8 cellular contexts compared by ENCODE assay signal in the genomic region with DNA sequence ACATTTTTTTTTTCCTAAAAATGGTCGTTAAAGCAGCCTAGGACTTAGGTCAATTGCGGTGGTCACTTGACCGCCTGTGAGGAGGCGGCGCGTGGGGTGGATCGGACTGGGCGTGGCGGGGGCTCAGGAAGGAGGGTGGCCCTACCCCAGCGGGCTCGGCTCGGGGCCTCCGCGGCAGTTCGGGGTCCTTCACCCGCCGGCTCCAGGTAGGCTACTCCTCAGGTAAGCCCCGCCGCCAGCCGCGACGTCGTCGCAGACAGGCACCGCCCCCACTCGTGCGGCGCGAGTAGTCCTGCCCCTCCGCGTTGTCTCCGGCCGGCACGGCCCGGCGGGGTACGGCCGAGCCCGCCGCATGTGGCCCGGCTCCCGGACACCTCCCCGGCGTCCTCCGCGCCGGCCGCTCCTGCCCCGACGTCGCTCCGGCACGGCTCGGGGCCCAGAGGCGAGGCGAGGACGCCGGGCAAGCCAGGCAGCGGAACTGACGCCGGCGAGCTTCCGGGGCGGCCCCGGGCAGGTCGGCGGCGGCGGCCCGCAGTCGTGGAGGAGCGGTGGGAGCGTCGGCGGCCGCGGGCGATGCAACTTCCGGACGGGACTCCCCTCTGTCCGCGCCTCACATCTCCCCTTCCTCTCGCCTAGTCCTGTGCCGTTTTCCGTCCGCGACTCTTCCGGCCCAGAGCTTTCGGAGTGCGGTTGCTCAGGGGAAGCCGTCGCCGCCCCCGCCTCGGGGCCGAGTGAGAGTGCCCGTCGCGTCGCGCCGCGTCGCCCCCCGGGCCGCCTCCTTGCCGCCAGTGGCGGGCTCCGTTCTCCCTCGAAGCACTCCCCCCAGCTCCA. TPM values are rescaled to one million over a fixed set of nuclear protein-coding genes. Genes with fewer than 3 reads are reported as not detected.
DNase-seq lines count a peak whose midpoint lies in the region; ATAC-seq, FAIRE-seq and TF ChIP-seq lines count a peak whose summit lies in the region.

A gene (plus strand): TSS at position 513 of the 831 bp plus-strand sequence. CDS start 322 bp downstream, outside the sequence.

- POLR2A ChIA-PET in activated CD4-positive, alpha-beta T cell treated with anti-CD3 and anti-CD28 coated beads for 36 hours (lab: Charles Lee) = interaction anchor here (0.6 to 1.2 kb wide), 5 partner anchors 48 to 456 kb away, joined by 3 to 6 read pairs (median 4); a partner anchor contains a TSS

- peak; percentile 74 to 76 for DNase-seq in AML-193 (lab: John Stamatoyannopoulos, UW)
- peak; percentile 83 for DNase-seq in GM19239 (ENCODE audit: insufficient read length, low spot score)
- peak; percentile 99 for DNase-seq in NCI-H510A (lab: John Stamatoyannopoulos, UW)
- DNase-seq in activated CD4-positive, alpha-beta T cell treated with anti-CD3 and anti-CD28 coated beads for 36 hours = peak; percentile 95
- DNase-seq in chondrocyte (ENCODE audit: low spot score) = peak; percentile 94
- DNase-seq in kidney glomerular epithelial cell (lab: John Stamatoyannopoulos, UW) = peak; percentile 53
- DNase-seq in stimulated activated CD4-positive, alpha-beta T cell treated with anti-CD3 and anti-CD28 coated beads, Interleukin-15, amount 100 ng/mL, for 48 hours (ENCODE audit: low read depth in 2 of 2) = peak; percentile 86 to 87

- H3K9me3 Mint-ChIP-seq in activated CD4-positive, alpha-beta T cell treated with anti-CD3 and anti-CD28 coated beads for 36 hours (ENCODE audit: low read depth) = no peaks in the 10 kb centered on the region
- no peaks in the 10 kb centered on the region for H3K9me3 Mint-ChIP-seq in chondrocyte (ENCODE audit: low read depth)

- FAIRE-seq in GM19239 (lab: Jason Lieb, UNC) = peak; percentile 93

- peak within 1 kb of the TSS; percentile 94 for H3K27ac Mint-ChIP-seq in activated CD4-positive, alpha-beta T cell treated with anti-CD3 and anti-CD28 coated beads for 36 hours
- peak within 1 kb of the TSS; percentile 95 for H3K27ac Mint-ChIP-seq in chondrocyte (ENCODE audit: unreplicated experiment)

- no peak for TF ChIP-seq CTCF in chondrocyte (IDR thresholded peaks at IDR 0.05)

- intact Hi-C loops in activated CD4-positive, alpha-beta T cell treated with anti-CD3 and anti-CD28 coated beads for 36 hours (cut with DNase I, micrococcal nuclease) = loop anchor here (1.0 to 10.0 kb wide), 16 partner anchors 11 to 1544 kb away; a partner anchor contains a TSS

- CTCF ChIA-PET in activated CD4-positive, alpha-beta T cell treated with anti-CD3 and anti-CD28 coated beads for 36 hours (lab: Charles Lee) = interaction anchor here (1.0 to 3.6 kb wide), 2 partner anchors 45 to 48 kb away, joined by 3 to 17 read pairs; a partner anchor contains a TSS

- no peaks in the 10 kb centered on the region for H3K27me3 Mint-ChIP-seq in activated CD4-positive, alpha-beta T cell treated with anti-CD3 and anti-CD28 coated beads for 36 hours
- no peaks in the 10 kb centered on the region for H3K27me3 Mint-ChIP-seq in chondrocyte (ENCODE audit: low read depth)

- peaks cover 37% of the 10 kb centered on the region for H3K4me1 Mint-ChIP-seq in activated CD4-positive, alpha-beta T cell treated with anti-CD3 and anti-CD28 coated beads for 36 hours
- peaks cover 50% of the 10 kb centered on the region for H3K4me1 Mint-ChIP-seq in chondrocyte (ENCODE audit: low read depth)

- ATAC-seq in HG03439 (IDR thresholded peaks at IDR 0.05; ENCODE audit: unreplicated experiment) = peak; percentile 81
- peak; percentile 95 for ATAC-seq in activated CD4-positive, alpha-beta T cell treated with anti-CD3 and anti-CD28 coated beads for 36 hours

- no peaks in the 10 kb centered on the region for H3K36me3 Mint-ChIP-seq in activated CD4-positive, alpha-beta T cell treated with anti-CD3 and anti-CD28 coated beads for 36 hours (ENCODE audit: low read depth)
- no peaks in the 10 kb centered on the region for H3K36me3 Mint-ChIP-seq in chondrocyte (ENCODE audit: low read depth)

- peak within 1 kb of the TSS; percentile 92 for H3K4me3 Mint-ChIP-seq in activated CD4-positive, alpha-beta T cell treated with anti-CD3 and anti-CD28 coated beads for 36 hours
- peak within 1 kb of the TSS; percentile 87 for H3K4me3 Mint-ChIP-seq in chondrocyte (ENCODE audit: unreplicated experiment)

RNA-seq across cellular contexts. Expression of the gene that starts here (rescaled TPM):
- 10 to 100 TPM; 23.3 to 33.8 TPM for total RNA-seq in activated CD4-positive, alpha-beta T cell treated with anti-CD3 and anti-CD28 coated beads for 36 hours
- 26.0 to 34.5 TPM (median 26.1 TPM) in 3 replicates for total RNA-seq in chondrocyte

Comparison
In these comparisons a context has a peak if more than half of its experiments do, and no peak if none do; other contexts are left out.
1. Peak in every context shown above with its lines: DNase-seq and ATAC-seq.